ENCODE assay signal across 1 cellular context in the genomic region with DNA sequence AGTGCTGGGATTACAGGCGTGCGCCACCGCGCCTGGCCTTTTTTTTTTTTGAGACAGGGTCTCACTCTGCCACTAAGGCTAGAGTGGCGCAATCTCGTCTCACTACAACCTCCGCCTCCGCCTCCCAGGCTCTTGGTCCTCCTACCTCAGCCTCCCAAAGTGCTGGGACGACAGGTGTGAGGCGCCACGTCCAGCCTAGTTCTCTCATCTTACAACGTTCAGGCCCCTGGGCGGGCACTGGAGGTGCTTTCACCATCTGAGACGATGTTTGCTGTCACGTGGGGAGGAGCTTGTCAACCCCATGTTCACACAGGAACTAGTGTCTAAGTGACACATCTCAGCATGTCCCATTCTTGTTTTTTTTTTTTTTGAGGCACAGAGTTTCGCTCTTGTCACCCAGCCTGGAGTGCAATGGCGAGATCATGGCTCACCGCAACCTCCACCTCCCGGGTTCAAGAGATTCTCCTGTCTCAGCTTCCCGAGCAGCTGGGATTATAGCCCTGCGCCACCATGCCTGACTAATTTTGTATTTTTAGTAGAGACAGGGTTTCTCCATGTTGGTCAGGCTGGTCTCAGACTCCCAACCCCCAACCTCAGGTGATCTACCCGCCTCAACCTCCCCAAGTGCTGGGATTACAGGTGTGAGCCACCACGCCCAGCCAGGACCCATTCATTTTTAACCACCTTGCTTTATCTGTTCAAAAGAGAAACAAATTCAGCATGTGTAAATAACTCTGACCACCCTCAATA.
TF ChIP-seq lines count a peak whose summit lies in the region.

No MANE protein-coding gene starts in this region.

TF ChIP-seq in HepG2, 621 proteins besides CTCF, POLR2A, EP300 and RAD21 (continued from another document and continues in another):
- TF ChIP-seq PRMT3 (CRISPR knock-in tag; IDR thresholded peaks at IDR 0.05; ENCODE audit: borderline replicate concordance, low read depth), result peak; percentile 17; the same call in 1 of the 2 replicates
- no peak for TF ChIP-seq PBX3 (CRISPR knock-in tag; IDR thresholded peaks at IDR 0.05; ENCODE audit: borderline replicate concordance)
- no peak for TF ChIP-seq NFIC (IDR thresholded peaks at IDR 0.05; ENCODE audit: low read length)
- no peak for TF ChIP-seq JDP2 (CRISPR knock-in tag; IDR thresholded peaks at IDR 0.05; ENCODE audit: borderline replicate concordance)
- TF ChIP-seq ATAD3A (CRISPR knock-in tag; IDR thresholded peaks at IDR 0.05), result no peak
- TF ChIP-seq ZNF501 (CRISPR knock-in tag; IDR thresholded peaks at IDR 0.05), result no peak; the same call in 1 of the 2 replicates
- TF ChIP-seq SKIL (CRISPR knock-in tag; IDR thresholded peaks at IDR 0.05; ENCODE audit: borderline replicate concordance), result no peak
- TF ChIP-seq, protein P1, sequence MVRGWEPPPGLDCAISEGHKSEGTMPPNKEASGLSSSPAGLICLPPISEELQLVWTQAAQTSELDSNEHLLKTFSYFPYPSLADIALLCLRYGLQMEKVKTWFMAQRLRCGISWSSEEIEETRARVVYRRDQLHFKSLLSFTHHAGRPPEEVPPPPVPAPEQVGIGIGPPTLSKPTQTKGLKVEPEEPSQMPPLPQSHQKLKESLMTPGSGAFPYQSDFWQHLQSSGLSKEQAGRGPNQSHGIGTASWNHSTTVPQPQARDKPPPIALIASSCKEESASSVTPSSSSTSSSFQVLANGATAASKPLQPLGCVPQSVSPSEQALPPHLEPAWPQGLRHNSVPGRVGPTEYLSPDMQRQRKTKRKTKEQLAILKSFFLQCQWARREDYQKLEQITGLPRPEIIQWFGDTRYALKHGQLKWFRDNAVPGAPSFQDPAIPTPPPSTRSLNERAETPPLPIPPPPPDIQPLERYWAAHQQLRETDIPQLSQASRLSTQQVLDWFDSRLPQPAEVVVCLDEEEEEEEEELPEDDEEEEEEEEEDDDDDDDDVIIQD (CRISPR knock-in tag; IDR thresholded peaks at IDR 0.05; ENCODE audit: low read depth), result peak; percentile 24; the same call in 1 of the 2 replicates
- TF ChIP-seq, protein P2, sequence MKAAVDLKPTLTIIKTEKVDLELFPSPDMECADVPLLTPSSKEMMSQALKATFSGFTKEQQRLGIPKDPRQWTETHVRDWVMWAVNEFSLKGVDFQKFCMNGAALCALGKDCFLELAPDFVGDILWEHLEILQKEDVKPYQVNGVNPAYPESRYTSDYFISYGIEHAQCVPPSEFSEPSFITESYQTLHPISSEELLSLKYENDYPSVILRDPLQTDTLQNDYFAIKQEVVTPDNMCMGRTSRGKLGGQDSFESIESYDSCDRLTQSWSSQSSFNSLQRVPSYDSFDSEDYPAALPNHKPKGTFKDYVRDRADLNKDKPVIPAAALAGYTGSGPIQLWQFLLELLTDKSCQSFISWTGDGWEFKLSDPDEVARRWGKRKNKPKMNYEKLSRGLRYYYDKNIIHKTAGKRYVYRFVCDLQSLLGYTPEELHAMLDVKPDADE (CRISPR knock-in tag; IDR thresholded peaks at IDR 0.05), result no peak
- TF ChIP-seq SP2 (CRISPR knock-in tag; IDR thresholded peaks at IDR 0.05), result no peak
- TF ChIP-seq, protein P3, sequence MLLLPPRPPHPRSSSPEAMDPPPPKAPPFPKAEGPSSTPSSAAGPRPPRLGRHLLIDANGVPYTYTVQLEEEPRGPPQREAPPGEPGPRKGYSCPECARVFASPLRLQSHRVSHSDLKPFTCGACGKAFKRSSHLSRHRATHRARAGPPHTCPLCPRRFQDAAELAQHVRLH (CRISPR knock-in tag; IDR thresholded peaks at IDR 0.05; ENCODE audit: borderline replicate concordance, low read depth), result no peak
- TF ChIP-seq, protein P4, sequence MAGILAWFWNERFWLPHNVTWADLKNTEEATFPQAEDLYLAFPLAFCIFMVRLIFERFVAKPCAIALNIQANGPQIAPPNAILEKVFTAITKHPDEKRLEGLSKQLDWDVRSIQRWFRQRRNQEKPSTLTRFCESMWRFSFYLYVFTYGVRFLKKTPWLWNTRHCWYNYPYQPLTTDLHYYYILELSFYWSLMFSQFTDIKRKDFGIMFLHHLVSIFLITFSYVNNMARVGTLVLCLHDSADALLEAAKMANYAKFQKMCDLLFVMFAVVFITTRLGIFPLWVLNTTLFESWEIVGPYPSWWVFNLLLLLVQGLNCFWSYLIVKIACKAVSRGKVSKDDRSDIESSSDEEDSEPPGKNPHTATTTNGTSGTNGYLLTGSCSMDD (CRISPR knock-in tag; IDR thresholded peaks at IDR 0.05), result no peak
- TF ChIP-seq MBNL3 (CRISPR knock-in tag; conservative IDR thresholded peaks at IDR 0.05), result no peak
- no peak for TF ChIP-seq ZNF556 (CRISPR knock-in tag; IDR thresholded peaks at IDR 0.05; ENCODE audit: borderline replicate concordance)
- no peak for TF ChIP-seq IKZF4 (CRISPR knock-in tag; IDR thresholded peaks at IDR 0.05; ENCODE audit: borderline replicate concordance, low read depth, not compliant biosample characterization)
- TF ChIP-seq CEBPB (IDR thresholded peaks at IDR 0.05; ENCODE audit: borderline replicate concordance, low read depth, low read length), result peak; percentile 51; the same call in 1 of the 2 replicates
- TF ChIP-seq SNAI1 (CRISPR knock-in tag; IDR thresholded peaks at IDR 0.05; ENCODE audit: borderline replicate concordance), result no peak
- TF ChIP-seq, protein P5, sequence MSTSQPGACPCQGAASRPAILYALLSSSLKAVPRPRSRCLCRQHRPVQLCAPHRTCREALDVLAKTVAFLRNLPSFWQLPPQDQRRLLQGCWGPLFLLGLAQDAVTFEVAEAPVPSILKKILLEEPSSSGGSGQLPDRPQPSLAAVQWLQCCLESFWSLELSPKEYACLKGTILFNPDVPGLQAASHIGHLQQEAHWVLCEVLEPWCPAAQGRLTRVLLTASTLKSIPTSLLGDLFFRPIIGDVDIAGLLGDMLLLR (CRISPR knock-in tag; IDR thresholded peaks at IDR 0.05), result no peak
- TF ChIP-seq, protein P6, sequence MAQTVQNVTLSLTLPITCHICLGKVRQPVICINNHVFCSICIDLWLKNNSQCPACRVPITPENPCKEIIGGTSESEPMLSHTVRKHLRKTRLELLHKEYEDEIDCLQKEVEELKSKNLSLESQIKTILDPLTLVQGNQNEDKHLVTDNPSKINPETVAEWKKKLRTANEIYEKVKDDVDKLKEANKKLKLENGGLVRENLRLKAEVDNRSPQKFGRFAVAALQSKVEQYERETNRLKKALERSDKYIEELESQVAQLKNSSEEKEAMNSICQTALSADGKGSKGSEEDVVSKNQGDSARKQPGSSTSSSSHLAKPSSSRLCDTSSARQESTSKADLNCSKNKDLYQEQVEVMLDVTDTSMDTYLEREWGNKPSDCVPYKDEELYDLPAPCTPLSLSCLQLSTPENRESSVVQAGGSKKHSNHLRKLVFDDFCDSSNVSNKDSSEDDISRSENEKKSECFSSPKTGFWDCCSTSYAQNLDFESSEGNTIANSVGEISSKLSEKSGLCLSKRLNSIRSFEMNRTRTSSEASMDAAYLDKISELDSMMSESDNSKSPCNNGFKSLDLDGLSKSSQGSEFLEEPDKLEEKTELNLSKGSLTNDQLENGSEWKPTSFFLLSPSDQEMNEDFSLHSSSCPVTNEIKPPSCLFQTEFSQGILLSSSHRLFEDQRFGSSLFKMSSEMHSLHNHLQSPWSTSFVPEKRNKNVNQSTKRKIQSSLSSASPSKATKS (CRISPR knock-in tag; IDR thresholded peaks at IDR 0.05), result no peak
- TF ChIP-seq CBX1 (IDR thresholded peaks at IDR 0.05; ENCODE audit: low read depth), result no peak
- TF ChIP-seq TGIF2 (CRISPR knock-in tag; IDR thresholded peaks at IDR 0.05), result peak; percentile 60; the same call in 1 of the 2 replicates
- TF ChIP-seq NFKBIZ (CRISPR knock-in tag; IDR thresholded peaks at IDR 0.05), result 0 out of 2 replicates have a peak, but pooled peaks have one; percentile 56
- TF ChIP-seq ATF7-NPFF (CRISPR knock-in tag; IDR thresholded peaks at IDR 0.05; ENCODE audit: low read depth), result no peak
- TF ChIP-seq HOXA3 (CRISPR knock-in tag; IDR thresholded peaks at IDR 0.05), result peak; percentile 58; the same call in 1 of the 2 replicates
- no peak for TF ChIP-seq SNAPC2 (CRISPR knock-in tag; IDR thresholded peaks at IDR 0.05)
- no peak; the same call in 1 of the 2 replicates for TF ChIP-seq ZFP41 (CRISPR knock-in tag; IDR thresholded peaks at IDR 0.05; ENCODE audit: borderline replicate concordance)
- TF ChIP-seq ZNF550 (CRISPR knock-in tag; IDR thresholded peaks at IDR 0.05; ENCODE audit: borderline replicate concordance), result 0 out of 2 replicates have a peak, but pooled peaks have one; percentile 28
- TF ChIP-seq ZNF619 (CRISPR knock-in tag; IDR thresholded peaks at IDR 0.05), result 0 out of 2 replicates have a peak, but pooled peaks have one; percentile 60
- no peak for TF ChIP-seq ZKSCAN8 (CRISPR knock-in tag; IDR thresholded peaks at IDR 0.05; ENCODE audit: borderline replicate concordance)
- TF ChIP-seq ELF4 (CRISPR knock-in tag; IDR thresholded peaks at IDR 0.05; ENCODE audit: borderline replicate concordance), result no peak
- TF ChIP-seq ZNF749 (CRISPR knock-in tag; IDR thresholded peaks at IDR 0.05; ENCODE audit: borderline replicate concordance), result no peak
- TF ChIP-seq ZNF512 (CRISPR knock-in tag; IDR thresholded peaks at IDR 0.05), result 0 out of 2 replicates have a peak, but pooled peaks have one; percentile 55
- peak; percentile 35; the same call in 1 of the 2 replicates for TF ChIP-seq MIER2 (CRISPR knock-in tag; IDR thresholded peaks at IDR 0.05)
- no peak for TF ChIP-seq FOXJ3 (CRISPR knock-in tag; IDR thresholded peaks at IDR 0.05; ENCODE audit: borderline replicate concordance)
- TF ChIP-seq NKX3-1 (CRISPR knock-in tag; IDR thresholded peaks at IDR 0.05), result no peak
- no peak for TF ChIP-seq ZSCAN31 (CRISPR knock-in tag; IDR thresholded peaks at IDR 0.05; ENCODE audit: low read depth)
- TF ChIP-seq, protein P7, sequence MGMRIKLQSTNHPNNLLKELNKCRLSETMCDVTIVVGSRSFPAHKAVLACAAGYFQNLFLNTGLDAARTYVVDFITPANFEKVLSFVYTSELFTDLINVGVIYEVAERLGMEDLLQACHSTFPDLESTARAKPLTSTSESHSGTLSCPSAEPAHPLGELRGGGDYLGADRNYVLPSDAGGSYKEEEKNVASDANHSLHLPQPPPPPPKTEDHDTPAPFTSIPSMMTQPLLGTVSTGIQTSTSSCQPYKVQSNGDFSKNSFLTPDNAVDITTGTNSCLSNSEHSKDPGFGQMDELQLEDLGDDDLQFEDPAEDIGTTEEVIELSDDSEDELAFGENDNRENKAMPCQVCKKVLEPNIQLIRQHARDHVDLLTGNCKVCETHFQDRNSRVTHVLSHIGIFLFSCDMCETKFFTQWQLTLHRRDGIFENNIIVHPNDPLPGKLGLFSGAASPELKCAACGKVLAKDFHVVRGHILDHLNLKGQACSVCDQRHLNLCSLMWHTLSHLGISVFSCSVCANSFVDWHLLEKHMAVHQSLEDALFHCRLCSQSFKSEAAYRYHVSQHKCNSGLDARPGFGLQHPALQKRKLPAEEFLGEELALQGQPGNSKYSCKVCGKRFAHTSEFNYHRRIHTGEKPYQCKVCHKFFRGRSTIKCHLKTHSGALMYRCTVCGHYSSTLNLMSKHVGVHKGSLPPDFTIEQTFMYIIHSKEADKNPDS (CRISPR knock-in tag; IDR thresholded peaks at IDR 0.05), result peak; percentile 16; the same call in 1 of the 2 replicates
- TF ChIP-seq KDM6A (CRISPR knock-in tag; IDR thresholded peaks at IDR 0.05; ENCODE audit: low read depth), result no peak
- 0 out of 2 replicates have a peak, but pooled peaks have one; percentile 8 for TF ChIP-seq ZNF772 (CRISPR knock-in tag; IDR thresholded peaks at IDR 0.05)
- TF ChIP-seq KDM5A (IDR thresholded peaks at IDR 0.05; ENCODE audit: borderline replicate concordance, low read length), result no peak
- TF ChIP-seq ZNF543 (CRISPR knock-in tag; IDR thresholded peaks at IDR 0.05), result no peak
- TF ChIP-seq TAF15 (IDR thresholded peaks at IDR 0.05; ENCODE audit: low read depth, low read length, poor library complexity, severe bottlenecking), result no peak
- no peak for TF ChIP-seq ZNF607 (CRISPR knock-in tag; IDR thresholded peaks at IDR 0.05; ENCODE audit: borderline replicate concordance)
- TF ChIP-seq ZNF225 (CRISPR knock-in tag; IDR thresholded peaks at IDR 0.05), result peak; percentile 70; the same call in 1 of the 2 replicates
- no peak for TF ChIP-seq SRSF1 (optimal IDR thresholded peaks at IDR 0.05; ENCODE audit: low read depth, low read length)
- TF ChIP-seq, protein P8, sequence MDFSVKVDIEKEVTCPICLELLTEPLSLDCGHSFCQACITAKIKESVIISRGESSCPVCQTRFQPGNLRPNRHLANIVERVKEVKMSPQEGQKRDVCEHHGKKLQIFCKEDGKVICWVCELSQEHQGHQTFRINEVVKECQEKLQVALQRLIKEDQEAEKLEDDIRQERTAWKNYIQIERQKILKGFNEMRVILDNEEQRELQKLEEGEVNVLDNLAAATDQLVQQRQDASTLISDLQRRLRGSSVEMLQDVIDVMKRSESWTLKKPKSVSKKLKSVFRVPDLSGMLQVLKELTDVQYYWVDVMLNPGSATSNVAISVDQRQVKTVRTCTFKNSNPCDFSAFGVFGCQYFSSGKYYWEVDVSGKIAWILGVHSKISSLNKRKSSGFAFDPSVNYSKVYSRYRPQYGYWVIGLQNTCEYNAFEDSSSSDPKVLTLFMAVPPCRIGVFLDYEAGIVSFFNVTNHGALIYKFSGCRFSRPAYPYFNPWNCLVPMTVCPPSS (IDR thresholded peaks at IDR 0.05), result no peak
